In the genomic region with DNA sequence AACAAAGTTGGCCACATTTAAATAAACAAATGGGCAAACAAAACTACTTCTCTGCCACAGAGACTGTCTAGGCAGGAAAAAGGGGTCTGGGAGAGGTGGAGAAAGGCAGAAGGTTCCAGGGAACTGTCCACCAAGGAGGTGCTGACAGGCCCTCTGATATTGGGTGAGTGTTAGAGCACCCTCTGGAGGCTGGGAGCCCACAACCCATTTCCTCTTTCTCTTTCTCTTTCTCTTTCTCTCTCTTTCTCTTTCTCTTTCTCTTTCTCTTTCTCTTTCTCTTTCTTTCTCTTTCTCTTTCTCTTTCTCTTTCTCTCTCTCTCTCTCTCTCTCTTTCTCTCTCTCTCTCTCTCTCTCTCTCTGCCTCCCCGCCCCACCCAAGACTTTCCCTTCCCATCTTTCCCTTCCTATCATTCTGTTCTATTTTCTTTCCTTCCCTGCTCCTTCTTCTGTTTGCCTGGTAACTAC, we compare ENCODE assay signal across 8 cellular contexts.
A peak's percentile ranks its signal among the peaks of the same experiment; 100 is the strongest.
DNase-seq lines count a peak whose midpoint lies in the region; ATAC-seq, FAIRE-seq and TF ChIP-seq lines count a peak whose summit lies in the region.

No MANE protein-coding gene starts in this region.

- DNase-seq in CD1c-positive myeloid dendritic cell (ENCODE audit: extremely low spot score) (peak; percentile 19), GM18507 (ENCODE audit: extremely low spot score, insufficient read length, low read depth) (peak; percentile 1), NCI-H1092 (lab: John Stamatoyannopoulos, UW) (peak; percentile 66), hepatic stellate cell (ENCODE audit: low spot score) (peak; percentile 4), NCI-H2107 (lab: John Stamatoyannopoulos, UW) (no peak)
- DNase-seq in activated CD8-positive, alpha-beta T cell treated with anti-CD3 and anti-CD28 coated beads for 36 hours = peak; percentile 74
- peak; percentile 8 to 42 for DNase-seq in stimulated activated naive CD8-positive, alpha-beta T cell treated with anti-CD3 and anti-CD28 coated beads, Interleukin-15, amount 100 ng/mL, for 72 hours

- intact Hi-C loops in activated CD8-positive, alpha-beta T cell treated with anti-CD3 and anti-CD28 coated beads for 36 hours (cut with micrococcal nuclease) = no loop called here

- FAIRE-seq in GM18507 (lab: Jason Lieb, UNC) = no peak

- H3K27me3 Mint-ChIP-seq in activated CD8-positive, alpha-beta T cell treated with anti-CD3 and anti-CD28 coated beads for 36 hours = no peaks in the 10 kb centered on the region
- peaks cover 6% of the 10 kb centered on the region for H3K27me3 Mint-ChIP-seq in stimulated activated naive CD8-positive, alpha-beta T cell treated with anti-CD3 and anti-CD28 coated beads, Interleukin-15, amount 100 ng/mL, for 72 hours

- TF ChIP-seq CTCF in activated CD8-positive, alpha-beta T cell treated with anti-CD3 and anti-CD28 coated beads for 36 hours (IDR thresholded peaks at IDR 0.05) = peak; percentile 41

- H3K4me1 Mint-ChIP-seq in activated CD8-positive, alpha-beta T cell treated with anti-CD3 and anti-CD28 coated beads for 36 hours (ENCODE audit: low read depth) = no peaks in the 10 kb centered on the region
- peaks cover 7% of the 10 kb centered on the region for H3K4me1 Mint-ChIP-seq in stimulated activated naive CD8-positive, alpha-beta T cell treated with anti-CD3 and anti-CD28 coated beads, Interleukin-15, amount 100 ng/mL, for 72 hours

- POLR2A ChIA-PET in activated CD8-positive, alpha-beta T cell treated with anti-CD3 and anti-CD28 coated beads for 36 hours (lab: Charles Lee) = no interaction called here

- peak; percentile 91 for ATAC-seq in HG02885 (IDR thresholded peaks at IDR 0.05; ENCODE audit: poor library complexity, unreplicated experiment)
- peak; percentile 80 for ATAC-seq in activated CD8-positive, alpha-beta T cell treated with anti-CD3 and anti-CD28 coated beads for 36 hours
- peak; percentile 84 for ATAC-seq in stimulated activated naive CD8-positive, alpha-beta T cell treated with anti-CD3 and anti-CD28 coated beads, Interleukin-15, amount 100 ng/mL, for 72 hours

- H3K4me3 Mint-ChIP-seq in activated CD8-positive, alpha-beta T cell treated with anti-CD3 and anti-CD28 coated beads for 36 hours = peak overlapping the region; percentile 32
- peak overlapping the region; percentile 61 to 80 for H3K4me3 Mint-ChIP-seq in stimulated activated naive CD8-positive, alpha-beta T cell treated with anti-CD3 and anti-CD28 coated beads, Interleukin-15, amount 100 ng/mL, for 72 hours

- no peak overlapping the region for H3K27ac Mint-ChIP-seq in activated CD8-positive, alpha-beta T cell treated with anti-CD3 and anti-CD28 coated beads for 36 hours
- peak overlapping the region; percentile 89 to 91 for H3K27ac Mint-ChIP-seq in stimulated activated naive CD8-positive, alpha-beta T cell treated with anti-CD3 and anti-CD28 coated beads, Interleukin-15, amount 100 ng/mL, for 72 hours

- peaks cover 2% of the 10 kb centered on the region for H3K9me3 Mint-ChIP-seq in activated CD8-positive, alpha-beta T cell treated with anti-CD3 and anti-CD28 coated beads for 36 hours
- peaks cover 13 to 17% of the 10 kb centered on the region in 2 donors for H3K9me3 Mint-ChIP-seq in stimulated activated naive CD8-positive, alpha-beta T cell treated with anti-CD3 and anti-CD28 coated beads, Interleukin-15, amount 100 ng/mL, for 72 hours

- no peaks in the 10 kb centered on the region for H3K36me3 Mint-ChIP-seq in activated CD8-positive, alpha-beta T cell treated with anti-CD3 and anti-CD28 coated beads for 36 hours (ENCODE audit: low read depth)

- CTCF ChIA-PET in activated CD8-positive, alpha-beta T cell treated with anti-CD3 and anti-CD28 coated beads for 36 hours (lab: Charles Lee) = no interaction called here
